Comparison of ENCODE assay signal across 11 cellular contexts in genomic region chr10:75428434-75429158, GRCh38. TPM values are rescaled to one million over a fixed set of nuclear protein-coding genes. Genes with fewer than 3 reads are reported as not detected.
DNase-seq lines count a peak whose midpoint lies in the region; ATAC-seq and TF ChIP-seq lines count a peak whose summit lies in the region.
"Had no signal": no experiment of that assay in that cellular context is flagged by ENCODE, and none has a peak within 500 bp of the region (broad histone marks: within the 10 kb centered on the region; RNA-seq: fewer than 3 reads in every experiment).

No MANE protein-coding gene starts in this region.

- in situ Hi-C loops in mammary epithelial cell (cut with MboI; ENCODE audit: low sequenced_read_pairs in 2 of 2) = no loop called here

- H3K9ac ChIP-seq in mammary epithelial cell (ENCODE audit: insufficient read depth, low read length) = no peak overlapping the region

- no TSS peak for BruUV-seq in mammary epithelial cell (replicated peaks; lab: Mats Ljungman, UMichigan)

- 55% methylated on average over 8 of the region's 9 CpGs for WGBS in mammary epithelial cell (ENCODE audit: low coverage, missing lambda C conversion rate)

- dilution Hi-C loops in mammary epithelial cell (cut with HindIII; ENCODE audit: low sequenced_read_pairs) = no loop called here

- no peaks in the 10 kb centered on the region for H4K20me1 ChIP-seq in mammary epithelial cell (ENCODE audit: insufficient read depth, low read length)
- H4K20me1 ChIP-seq in osteoblast (ENCODE audit: insufficient read depth, low read length) = no peaks in the 10 kb centered on the region

- H3K4me3 ChIP-seq in NB4 (ENCODE audit: low read depth, low read length) (peak overlapping the region; percentile 13), mammary epithelial cell (replicated peaks in 1 of 3; ENCODE audit: insufficient read depth in 1 of 3, low read depth in 2 of 3, low read length in 3 of 3) (no peak overlapping the region), osteoblast (ENCODE audit: insufficient read depth, low read length) (no peak overlapping the region)
- H3K4me3 ChIP-seq: ascending aorta had no signal

- intact Hi-C loops in mammary epithelial cell (cut with micrococcal nuclease) = no loop called here

- peak; percentile 33 for DNase-seq in EL
- peak; percentile 96 for DNase-seq in NB4 (ENCODE audit: low read depth)
- DNase-seq in mammary epithelial cell = peak; percentile 89
- DNase-seq in osteoblast (ENCODE audit: insufficient read length, low spot score, missing footprints) = peak; percentile 91
- no peak for DNase-seq in iPS-NIHi7 (ENCODE audit: extremely low spot score)
- no peak for DNase-seq in NCI-H2196 treated with DMSO at 0.1 percent for 48 hours (lab: John Stamatoyannopoulos, UW; ENCODE audit: unreplicated experiment)
- no peak for DNase-seq in mucosa of gallbladder (ENCODE audit: low spot score)
- DNase-seq: DMS153, KBM-7 had no signal

- no peak for TF ChIP-seq POLR2A in NB4 (IDR thresholded peaks at IDR 0.05; ENCODE audit: extremely low read depth, insufficient read length)

- H3K4me1 ChIP-seq in mammary epithelial cell (ENCODE audit: insufficient read depth, low read length) = peaks cover 59% of the 10 kb centered on the region
- peaks cover 15% of the 10 kb centered on the region for H3K4me1 ChIP-seq in osteoblast (ENCODE audit: insufficient read depth, low read length)

- H3K36me3 ChIP-seq in mammary epithelial cell (ENCODE audit: insufficient read depth, low read length) = no peaks in the 10 kb centered on the region
- no peaks in the 10 kb centered on the region for H3K36me3 ChIP-seq in osteoblast (ENCODE audit: insufficient read depth, low read length)
- H3K36me3 ChIP-seq: ascending aorta had no signal

- CTCF ChIA-PET in mammary epithelial cell (lab: Charles Lee; ENCODE audit: low non-redundant PET) = no interaction called here

- no peaks in the 10 kb centered on the region for H3K79me2 ChIP-seq in mammary epithelial cell (ENCODE audit: insufficient read depth, low read length)
- no peaks in the 10 kb centered on the region for H3K79me2 ChIP-seq in osteoblast (ENCODE audit: insufficient read depth, low read length)

- ATAC-seq in HG02759 (IDR thresholded peaks at IDR 0.05; ENCODE audit: unreplicated experiment) = no peak

- peak overlapping the region; percentile 32 for H3K27ac ChIP-seq in mammary epithelial cell (ENCODE audit: insufficient read depth, low read depth, low read length)
- H3K27ac ChIP-seq in osteoblast (ENCODE audit: low read depth, low read length) = no peak overlapping the region

- TF ChIP-seq CTCF in NB4 (IDR thresholded peaks at IDR 0.05; ENCODE audit: low read depth, low read length) = no peak
- no peak for TF ChIP-seq CTCF in mammary epithelial cell (conservative IDR thresholded peaks at IDR 0.05 in 1 of 2, IDR thresholded peaks at IDR 0.05 in 1 of 2; ENCODE audit: extremely low read depth in 1 of 2, insufficient read depth in 1 of 2, low read depth in 1 of 2, low read length in 2 of 2)
- TF ChIP-seq CTCF in osteoblast (IDR thresholded peaks at IDR 0.05; ENCODE audit: extremely low read depth, low read depth, low read length) = no peak

- peak overlapping the region; percentile 35 for H3K4me2 ChIP-seq in mammary epithelial cell (ENCODE audit: insufficient read depth, low read depth, low read length)
- H3K4me2 ChIP-seq in osteoblast (ENCODE audit: insufficient read depth, low read length) = peak overlapping the region; percentile 7

- H3K9me3 ChIP-seq in mammary epithelial cell (replicated peaks; ENCODE audit: insufficient read depth, low read length) = no peaks in the 10 kb centered on the region
- no peaks in the 10 kb centered on the region for H3K9me3 ChIP-seq in osteoblast (ENCODE audit: low read depth, low read length)
- H3K9me3 ChIP-seq: ascending aorta had no signal

- peak overlapping the region; percentile 57 for H2AFZ ChIP-seq in mammary epithelial cell (ENCODE audit: low read depth, low read length)
- H2AFZ ChIP-seq in osteoblast (ENCODE audit: low read length) = peak overlapping the region; percentile 47

- no peaks in the 10 kb centered on the region for H3K27me3 ChIP-seq in mammary epithelial cell (ENCODE audit: insufficient read depth, low read length)
- no peaks in the 10 kb centered on the region for H3K27me3 ChIP-seq in osteoblast (ENCODE audit: insufficient read depth, low read length)
- H3K27me3 ChIP-seq: ascending aorta had no signal

RNA-seq across cellular contexts. Expression of gene LRMDA, which starts 2.8 kb away (rescaled TPM):
- under 1 TPM in 1 of 2 donors, not detected in 1; 0.67 TPM for total RNA-seq in mammary epithelial cell
- 0.37 TPM for polyA plus RNA-seq in mammary epithelial cell
- polyA minus RNA-seq in mammary epithelial cell = not detected
- 17.1 and 18.5 TPM in 2 replicates for total RNA-seq in osteoblast
- total RNA-seq in mucosa of gallbladder = 17.1 TPM

RNA-seq across cellular contexts. Expression of gene ZNF503, which starts 27.0 kb away (rescaled TPM):
- total RNA-seq in mammary epithelial cell (10 to 100 TPM; 14.1 to 33.7 TPM), osteoblast (18.5 and 19.4 TPM in 2 replicates), mucosa of gallbladder (15.9 TPM)
- polyA plus RNA-seq in mammary epithelial cell = 3.8 TPM
- polyA minus RNA-seq in mammary epithelial cell = 0.83 TPM

Comparison
In these comparisons a context has a peak if more than half of its experiments do, and no peak if none do; other contexts are left out.
1. DNase-seq: peak in EL (single experiment), NB4 (single experiment), mammary epithelial cell (single experiment) and osteoblast (single experiment); none in iPS-NIHi7 (single experiment), NCI-H2196 treated with DMSO at 0.1 percent for 48 hours (single experiment) and mucosa of gallbladder (single experiment).
2. RNA of gene LRMDA, which starts 2.8 kb away (total RNA-seq): 17.1 to 18.5 TPM in osteoblast and 17.1 TPM in mucosa of gallbladder (single experiment); 0.67 TPM in mammary epithelial cell; every median in the first group is over 10 times any median in the second.